Comparison of ENCODE assay signal across 17 cellular contexts in genomic region chr5:156259618-156260017, GRCh38.
"Had no signal": no experiment of that assay in that cellular context is flagged by ENCODE, and none has a peak within 500 bp of the region (broad histone marks: within the 10 kb centered on the region; RNA-seq: fewer than 3 reads in every experiment).

No MANE protein-coding gene starts in this region.

- H3K27me3 ChIP-seq: ascending aorta, esophagus squamous epithelium, neutrophil, pancreas, testis had no signal

- H3K27ac ChIP-seq: ascending aorta, esophagus squamous epithelium, lower lobe of right lung, neutrophil, pancreas, testis had no signal

- H3K36me3 ChIP-seq: ascending aorta, esophagus squamous epithelium, lower lobe of right lung, neutrophil, pancreas had no signal

- ATAC-seq: activated CD4-positive, alpha-beta T cell treated with anti-CD3 and anti-CD28 coated beads for 36 hours; left cardiac atrium; lower lobe of right lung; natural killer cell treated with Interleukin-12 subunit alpha and Interleukin-12 subunit beta and Interleukin-15 and Interleukin-18, amount 100 ng/mL, for 72 hours; pancreas; sciatic nerve; stimulated activated effector memory CD8-positive, alpha-beta T cell treated with anti-CD3 and anti-CD28 coated beads, Interleukin-12 subunit alpha, Interleukin-12 subunit beta, amount 100 ng/mL, for 72 hours; WTC11 had no signal

- H3K9me3 ChIP-seq: ascending aorta, esophagus squamous epithelium, lower lobe of right lung, neutrophil, pancreas, testis had no signal

- H3K4me3 ChIP-seq: ascending aorta, esophagus squamous epithelium, lower lobe of right lung, pancreas, testis had no signal

- DNase-seq: activated CD4-positive, alpha-beta T cell treated with anti-CD3 and anti-CD28 coated beads for 36 hours; activated CD4-positive, alpha-beta T cell treated with anti-CD3 and anti-CD28 coated beads, Interleukin-2, amount 50 U/mL, for 48 hours; activated gamma-delta T cell; cortex of kidney; effector CD4-positive, alpha-beta T cell; esophagus squamous epithelium; left cardiac atrium; lower lobe of right lung; pancreas; stimulated activated CD4-positive, alpha-beta T cell treated with anti-CD3 and anti-CD28 coated beads, Interleukin-4, amount 100 ng/mL, for 24 hours; testis had no signal

- H3K4me1 ChIP-seq: ascending aorta, esophagus squamous epithelium, lower lobe of right lung, pancreas, testis had no signal
